11 cellular contexts compared by ENCODE assay signal in the genomic region with DNA sequence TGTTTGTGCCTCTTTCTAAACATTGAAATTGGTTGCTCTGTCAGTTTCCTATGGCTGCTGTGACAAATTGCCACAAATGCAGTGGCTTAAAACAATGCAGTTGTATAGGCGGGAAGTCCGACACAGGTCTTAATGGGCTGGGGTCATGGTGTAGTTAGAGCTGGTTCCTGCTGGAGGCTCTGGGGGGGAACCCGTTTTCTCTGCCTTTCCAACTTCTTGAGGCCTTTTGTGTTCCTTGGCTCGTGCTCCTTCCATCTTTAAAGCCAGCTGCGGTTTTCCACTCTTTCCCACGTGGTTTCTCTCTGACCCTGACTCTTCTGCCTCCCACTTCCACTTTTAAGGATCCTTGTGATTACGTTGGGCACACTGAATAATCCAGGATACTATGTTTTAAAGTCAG. TPM values are rescaled to one million over a fixed set of nuclear protein-coding genes. Genes with fewer than 3 reads are reported as not detected.
DNase-seq lines count a peak whose midpoint lies in the region; ATAC-seq and TF ChIP-seq lines count a peak whose summit lies in the region.
"Had no signal": no experiment of that assay in that cellular context is flagged by ENCODE, and none has a peak within 500 bp of the region (broad histone marks: within the 10 kb centered on the region; RNA-seq: fewer than 3 reads in every experiment).

No MANE protein-coding gene starts in this region.

- no peak overlapping the region for H3K9ac ChIP-seq in PC-3 (ENCODE audit: low read length)

- POLR2A ChIA-PET in PC-3 (lab: Charles Lee; ENCODE audit: unreplicated experiment), result no interaction called here

- 72 to 83% (median 78%) methylated on average over 7 of the region's 7 CpGs for WGBS in stomach, 5 donors

- no TSS peak for BruUV-seq in PC-3 (replicated peaks; lab: Mats Ljungman, UMichigan)

- H3K27me3 ChIP-seq in PC-3 (ENCODE audit: low read length), result no peaks in the 10 kb centered on the region
- no peaks in the 10 kb centered on the region for H3K27me3 ChIP-seq in dorsolateral prefrontal cortex
- H3K27me3 ChIP-seq in lower lobe of right lung (ENCODE audit: low read depth), result no peaks in the 10 kb centered on the region
- no peaks in the 10 kb centered on the region for H3K27me3 ChIP-seq in stomach
- H3K27me3 ChIP-seq in left lung, result no peaks in the 10 kb centered on the region

- H3F3A ChIP-seq in PC-3 (ENCODE audit: low read length, unreplicated experiment), result no peaks in the 10 kb centered on the region

- H2AFZ ChIP-seq in PC-3 (ENCODE audit: low read length), result no peak overlapping the region

- intact Hi-C loops in PC-3 (cut with micrococcal nuclease), result no loop called here
- intact Hi-C loops in dorsolateral prefrontal cortex (cut with DNase I), result no loop called here
- intact Hi-C loops in lower lobe of right lung (cut with DNase I), result no loop called here
- intact Hi-C loops in stomach (cut with DNase I; ENCODE audit: low total_unique reads), result no loop called here
- intact Hi-C loops in left lung (cut with DNase I), result no loop called here

- CTCF ChIA-PET in PC-3 (lab: Charles Lee), result no interaction called here

- H3K9me2 ChIP-seq in PC-3 (replicated peaks; ENCODE audit: low read length), result no peaks in the 10 kb centered on the region

- peaks cover 96% of the 10 kb centered on the region for H3K79me2 ChIP-seq in PC-3 (ENCODE audit: low read length)

- in situ Hi-C loops in G401 (cut with HindIII; ENCODE audit: low sequenced_read_pairs), result no loop called here

- H3K36me3 ChIP-seq in PC-3 (ENCODE audit: low read depth, low read length), result peaks cover 15% of the 10 kb centered on the region
- no peaks in the 10 kb centered on the region for H3K36me3 ChIP-seq in lower lobe of right lung
- peaks cover 0 to 4% (median 0%) of the 10 kb centered on the region in 4 donors for H3K36me3 ChIP-seq in stomach
- no peaks in the 10 kb centered on the region for H3K36me3 ChIP-seq in left lung

- no peak for TF ChIP-seq POLR2A in stomach (IDR thresholded peaks at IDR 0.05)

- DNase-seq in PC-3 (no peak), dorsolateral prefrontal cortex (no peak), lower lobe of right lung (no peak), stomach (no peak), G401 (ENCODE audit: low spot score) (no peak), left lung (no peak)
- DNase-seq in activated CD8-positive, alpha-beta memory T cell treated with anti-CD3 and anti-CD28 coated beads, Interleukin-2, amount 50 U/mL, for 48 hours, result no peak
- DNase-seq: activated CD4-positive, CD25-positive, alpha-beta regulatory T cell; activated T-cell treated with anti-CD3 and anti-CD28 coated beads, Interleukin-2, amount 50 U/mL, for 4 hours; NCI-H526 treated with DMSO at 0.1 percent for 48 hours had no signal

- H3K27ac ChIP-seq in PC-3 (ENCODE audit: low read length), result peak overlapping the region; percentile 76
- peak overlapping the region; percentile 75 to 98 (median 93) for H3K27ac ChIP-seq in dorsolateral prefrontal cortex
- H3K27ac ChIP-seq in lower lobe of right lung, result peak overlapping the region; percentile 42
- H3K27ac ChIP-seq in stomach, result peak overlapping the region; percentile 26 to 77 (median 49)
- H3K27ac ChIP-seq in left lung, result peak overlapping the region in 1 of 2 donors; percentile 40

- H4K20me1 ChIP-seq in PC-3 (ENCODE audit: low read length), result peaks cover 31% of the 10 kb centered on the region; the same call in 1 of the 2 replicates

- H3K4me3 ChIP-seq in PC-3 (ENCODE audit: low read length) (no peak overlapping the region), dorsolateral prefrontal cortex (peak overlapping the region in 5 of 59 donors; percentile 3 to 38 (median 13)), lower lobe of right lung (no peak overlapping the region), stomach (no peak overlapping the region), left lung (no peak overlapping the region)

- no peak for TF ChIP-seq EP300 in stomach (IDR thresholded peaks at IDR 0.05)

- ATAC-seq in PC-3 (no peak), lower lobe of right lung (no peak), GM21576 (IDR thresholded peaks at IDR 0.05; ENCODE audit: unreplicated experiment) (no peak), left lung (no peak)
- ATAC-seq: activated T-cell treated with anti-CD3 and anti-CD28 coated beads, Interleukin-2, amount 50 U/mL, for 4 hours had no signal

- H3K4me1 ChIP-seq in PC-3 (ENCODE audit: insufficient read depth, low read length) (peaks cover 29% of the 10 kb centered on the region), lower lobe of right lung (peaks cover 53% of the 10 kb centered on the region), stomach (peaks cover 35 to 80% (median 46%) of the 10 kb centered on the region in 4 donors), left lung (peaks cover 9 to 42% of the 10 kb centered on the region in 2 donors)

- H3K9me3 ChIP-seq in PC-3 (ENCODE audit: low read length) (no peaks in the 10 kb centered on the region), lower lobe of right lung (no peaks in the 10 kb centered on the region), stomach (no peaks in the 10 kb centered on the region), left lung (no peaks in the 10 kb centered on the region)

- peak overlapping the region; percentile 76 for H3K4me2 ChIP-seq in PC-3 (ENCODE audit: low read length)

- TF ChIP-seq CTCF in PC-3 (conservative IDR thresholded peaks at IDR 0.05; ENCODE audit: low read depth, low read length) (no peak), dorsolateral prefrontal cortex (IDR thresholded peaks at IDR 0.05 in 54 of 56, conservative IDR thresholded peaks at IDR 0.05 in 2 of 56; ENCODE audit: low read depth in 1 of 56, partially characterized antibody in 56 of 56) (no peak), lower lobe of right lung (IDR thresholded peaks at IDR 0.05) (no peak), stomach (IDR thresholded peaks at IDR 0.05) (no peak), left lung (IDR thresholded peaks at IDR 0.05) (no peak)

RNA-seq across cellular contexts. Expression of a gene that starts 12.5 kb away (rescaled TPM):
- 46.4 and 50.6 TPM in 2 replicates for total RNA-seq in PC-3 (2014; rRNA removed)
- total RNA-seq in dorsolateral prefrontal cortex, result 100 to 1,000 TPM in 118 of 120 experiments, 10 to 100 TPM in 2; 94.3 to 278 (median 148) TPM
- total RNA-seq in lower lobe of right lung, result 66.2 TPM
- 10 to 100 TPM; 24.5 to 71.9 (median 32.1) TPM for total RNA-seq in stomach
- polyA plus RNA-seq in stomach, result 10 to 100 TPM; 10.7 to 21.1 (median 11.9) TPM
- 18.8 and 20.8 TPM in 2 replicates for total RNA-seq in G401 (2014; rRNA removed; shearing (Covaris generic))
- total RNA-seq in left lung, result 10 to 100 TPM; 43.3 to 49.1 TPM
